2 cellular contexts compared by ENCODE assay signal in genomic region chr18:8708670-8709069, GRCh38.
TF ChIP-seq lines count a peak whose summit lies in the region.

No MANE protein-coding gene starts in this region.

TF ChIP-seq in IMR-90, 13 proteins besides CTCF, POLR2A, EP300 and RAD21:
- TF ChIP-seq NFE2L2 (IDR thresholded peaks at IDR 0.05; ENCODE audit: low read depth, low read length) (no peak), RCOR1 (IDR thresholded peaks at IDR 0.05; ENCODE audit: insufficient replicate concordance, low read length) (no peak), USF2 (IDR thresholded peaks at IDR 0.05; ENCODE audit: low read depth, low read length) (no peak), ELK1 (IDR thresholded peaks at IDR 0.05; ENCODE audit: borderline replicate concordance, low read depth, low read length) (no peak), MAZ (IDR thresholded peaks at IDR 0.05; ENCODE audit: borderline replicate concordance, low read depth, low read length) (no peak)
TF ChIP-seq in IMR-90: peak in this region for 0.

TF ChIP-seq in H1, 55 proteins besides CTCF, POLR2A, EP300 and RAD21:
- TF ChIP-seq NRF1 (IDR thresholded peaks at IDR 0.05; ENCODE audit: low read depth, low read length) (no peak), KDM1A (IDR thresholded peaks at IDR 0.05; ENCODE audit: borderline replicate concordance, low read length) (no peak), SIN3A (conservative IDR thresholded peaks at IDR 0.05 in 1 of 2, IDR thresholded peaks at IDR 0.05 in 1 of 2; ENCODE audit: low read depth in 1 of 2, low read length in 2 of 2) (no peak), CTBP2 (IDR thresholded peaks at IDR 0.05; ENCODE audit: borderline replicate concordance, insufficient read depth, insufficient read length, low read length) (no peak), KDM4A (IDR thresholded peaks at IDR 0.05; ENCODE audit: low read depth, low read length, severe bottlenecking) (no peak)
